Comparison of ENCODE assay signal across 12 cellular contexts in genomic region chr9:129058965-129059795, GRCh38.
A peak's percentile ranks its signal among the peaks of the same experiment; 100 is the strongest.
DNase-seq lines count a peak whose midpoint lies in the region; ATAC-seq and TF ChIP-seq lines count a peak whose summit lies in the region.
"Had no signal": no experiment of that assay in that cellular context is flagged by ENCODE, and none has a peak within 500 bp of the region (broad histone marks: within the 10 kb centered on the region; RNA-seq: fewer than 3 reads in every experiment).

No MANE protein-coding gene starts in this region.

- TF ChIP-seq CTCF in foreskin fibroblast (IDR thresholded peaks at IDR 0.05; ENCODE audit: low read depth, low read length): no peak

- H3K36me3 ChIP-seq in BLaER1 treated with 17β-estradiol and CSF1 and Interleukin-3, amounts not matched to agents 10 nM and 100 nM: peaks cover 76 to 100% (median 86%) of the 10 kb centered on the region in 11 experiments

- DNase-seq in MV-4-11 (lab: John Stamatoyannopoulos, UW) (peak; percentile 60), foreskin fibroblast (peak; percentile 41 to 66), NCI-H82 (lab: John Stamatoyannopoulos, UW) (no peak), DMS153 treated with DMSO at 0.1 percent for 48 hours (lab: John Stamatoyannopoulos, UW; ENCODE audit: unreplicated experiment) (no peak)
- DNase-seq: activated T-cell treated with anti-CD3 and anti-CD28 coated beads, Interleukin-2, amount 50 U/mL, for 4 hours; effector memory CD8-positive, alpha-beta T cell; NCI-H1436 treated with DMSO at 0.1 percent for 48 hours; NCI-H748 treated with DMSO at 0.1 percent for 48 hours; stimulated activated CD8-positive, alpha-beta memory T cell treated with anti-CD3 and anti-CD28 coated beads, Interleukin-4, amount 100 ng/mL, for 48 hours had no signal

- H3K9ac ChIP-seq in BLaER1 treated with 17β-estradiol and CSF1 and Interleukin-3, amounts not matched to agents 10 nM and 100 nM: peak overlapping the region in 6 of 11 experiments; percentile 11 to 48 (median 24); a peak in 5 of 22 replicates

- H3K27ac ChIP-seq in BLaER1 treated with 17β-estradiol and CSF1 and Interleukin-3, amounts not matched to agents 10 nM and 100 nM: peak overlapping the region in 3 of 11 experiments; percentile 16 to 48 (median 38); a peak in 5 of 22 replicates

- peaks cover 0 to 32% (median 17%) of the 10 kb centered on the region in 10 experiments; a peak in 14 of 20 replicates for H3K4me1 ChIP-seq in BLaER1 treated with 17β-estradiol and CSF1 and Interleukin-3, amounts not matched to agents 10 nM and 100 nM

- no peaks in the 10 kb centered on the region for H3K9me3 ChIP-seq in BLaER1 treated with 17β-estradiol and CSF1 and Interleukin-3, amounts not matched to agents 10 nM and 100 nM (replicated peaks in 1 of 11)

- no peak overlapping the region for H3K4me3 ChIP-seq in BLaER1 treated with 17β-estradiol and CSF1 and Interleukin-3, amounts not matched to agents 10 nM and 100 nM
- H3K4me3 ChIP-seq in foreskin fibroblast (ENCODE audit: low read depth in 1 of 2, low read length in 2 of 2): no peak overlapping the region

- peaks cover 0 to 10% (median 0%) of the 10 kb centered on the region in 11 experiments; a peak in 4 of 22 replicates for H4K20me1 ChIP-seq in BLaER1 treated with 17β-estradiol and CSF1 and Interleukin-3, amounts not matched to agents 10 nM and 100 nM

- ATAC-seq in GM19467 (IDR thresholded peaks at IDR 0.05; ENCODE audit: unreplicated experiment): no peak
- ATAC-seq: activated CD4-positive, CD25-positive, alpha-beta regulatory T cell treated with anti-CD3 and anti-CD28 coated beads, Interleukin-2, amount 50 U/mL, for 24 hours; activated T-cell treated with anti-CD3 and anti-CD28 coated beads, Interleukin-2, amount 50 U/mL, for 4 hours had no signal

- H3K27me3 ChIP-seq in BLaER1 treated with 17β-estradiol and CSF1 and Interleukin-3, amounts not matched to agents 10 nM and 100 nM: no peaks in the 10 kb centered on the region

- peak overlapping the region in 5 of 11 experiments; percentile 44 to 75 (median 65); a peak in 9 of 22 replicates for H3K4me2 ChIP-seq in BLaER1 treated with 17β-estradiol and CSF1 and Interleukin-3, amounts not matched to agents 10 nM and 100 nM

Comparison
In these comparisons a context has a peak if more than half of its experiments do, and no peak if none do; other contexts are left out.
1. DNase-seq: peak in MV-4-11 (single experiment) and foreskin fibroblast (2 of 2); none in NCI-H82 (single experiment) and DMS153 treated with DMSO at 0.1 percent for 48 hours (single experiment).